Comparison of ENCODE assay signal across 21 cellular contexts in genomic region chr7:97859606-97860204, GRCh38. TPM values are rescaled to one million over a fixed set of nuclear protein-coding genes. Genes with fewer than 3 reads are reported as not detected.
DNase-seq lines count a peak whose midpoint lies in the region; ATAC-seq, FAIRE-seq and TF ChIP-seq lines count a peak whose summit lies in the region.
"Had no signal": no experiment of that assay in that cellular context is flagged by ENCODE, and none has a peak within 500 bp of the region (broad histone marks: within the 10 kb centered on the region; RNA-seq: fewer than 3 reads in every experiment).

No MANE protein-coding gene starts in this region.

- H3K9me3 Mint-ChIP-seq in nephron progenitor cell (no peaks in the 10 kb centered on the region), Caco-2 (ENCODE audit: unreplicated experiment) (no peaks in the 10 kb centered on the region)
- H3K9me3 Mint-ChIP-seq: CD4-positive, alpha-beta T cell; IgD-negative memory B cell had no signal

- intact Hi-C loops in Caco-2 (cut with micrococcal nuclease; ENCODE audit: unreplicated experiment) = no loop called here

- H3K36me3 ChIP-seq in Caco-2 (ENCODE audit: control insufficient read depth, insufficient read depth, low read length) = no peaks in the 10 kb centered on the region

- H3K4me3 Mint-ChIP-seq in nephron progenitor cell = no peak overlapping the region
- no peak overlapping the region for H3K4me3 Mint-ChIP-seq in Caco-2 (ENCODE audit: unreplicated experiment)
- H3K4me3 Mint-ChIP-seq: CD4-positive, alpha-beta T cell; IgD-negative memory B cell had no signal

- ATAC-seq in GM19395 (IDR thresholded peaks at IDR 0.05; ENCODE audit: unreplicated experiment) (no peak), GM19324 (IDR thresholded peaks at IDR 0.05; ENCODE audit: low FRiP score, unreplicated experiment) (no peak)

- TF ChIP-seq CTCF in fibroblast of mammary gland (conservative IDR thresholded peaks at IDR 0.05; ENCODE audit: control insufficient read depth, insufficient read depth, low read depth, low read length) (no peak), nephron progenitor cell (IDR thresholded peaks at IDR 0.05) (no peak), Caco-2 (IDR thresholded peaks at IDR 0.05; ENCODE audit: insufficient read depth in 1 of 2, low read depth in 1 of 2, low read length in 1 of 2, severe bottlenecking in 1 of 2, unreplicated experiment in 1 of 2) (no peak)

- H3K27me3 ChIP-seq in Caco-2 (replicated peaks; ENCODE audit: control insufficient read depth, insufficient read depth, low read length) = no peaks in the 10 kb centered on the region

- POLR2A ChIA-PET in Caco-2 (lab: Charles Lee) = no interaction called here

- CTCF ChIA-PET in Caco-2 (lab: Charles Lee) = no interaction called here

- H3K36me3 Mint-ChIP-seq in nephron progenitor cell (ENCODE audit: low read depth) (peaks cover 42% of the 10 kb centered on the region), Caco-2 (ENCODE audit: insufficient read depth, unreplicated experiment) (peaks cover 89% of the 10 kb centered on the region)

- H3K9me3 ChIP-seq in Caco-2 = no peaks in the 10 kb centered on the region
- H3K9me3 ChIP-seq: A549 had no signal

- peak; percentile 15 for FAIRE-seq in RCC 7860 (lab: Jason Lieb, UNC)
- FAIRE-seq: A549, HTR-8/SVneo had no signal

- H3K4me3 ChIP-seq in fibroblast of mammary gland (ENCODE audit: control insufficient read depth, low read depth, low read length) (no peak overlapping the region), Caco-2 (ENCODE audit: low read depth, low read length) (no peak overlapping the region)
- H3K4me3 ChIP-seq: A549, PC-9 had no signal

- H3K4me1 Mint-ChIP-seq in nephron progenitor cell (no peaks in the 10 kb centered on the region), Caco-2 (ENCODE audit: low read depth, unreplicated experiment) (no peaks in the 10 kb centered on the region)
- H3K4me1 Mint-ChIP-seq: IgD-negative memory B cell had no signal

- H3K27ac Mint-ChIP-seq in nephron progenitor cell = peak overlapping the region; percentile 33
- no peak overlapping the region for H3K27ac Mint-ChIP-seq in Caco-2 (ENCODE audit: unreplicated experiment)
- H3K27ac Mint-ChIP-seq: CD4-positive, alpha-beta T cell; IgD-negative memory B cell had no signal

- peak; percentile 11 for DNase-seq in ELR (ENCODE audit: low read depth)
- DNase-seq in RCC 7860 (ENCODE audit: low spot score) = no peak
- peak; percentile 27 for DNase-seq in fibroblast of mammary gland (ENCODE audit: low read depth)
- DNase-seq in nephron progenitor cell = no peak
- no peak for DNase-seq in Caco-2
- no peak for DNase-seq in medulla oblongata (ENCODE audit: extremely low spot score)
- DNase-seq: Calu3; CD4-positive, alpha-beta T cell; Karpas-422; MM.1S; NCI-H1092 treated with DMSO at 0.1 percent for 48 hours; NCI-H146; NCI-H2029 treated with DMSO at 0.1 percent for 48 hours; NCI-H2171; NCI-H526; PC-9 had no signal

- BruUV-seq in Caco-2 (replicated peaks; lab: Mats Ljungman, UMichigan) = no TSS peak

- H3K27me3 Mint-ChIP-seq in nephron progenitor cell (ENCODE audit: low read depth, poor library complexity) = no peaks in the 10 kb centered on the region
- H3K27me3 Mint-ChIP-seq in Caco-2 (ENCODE audit: insufficient read depth, unreplicated experiment) = no peaks in the 10 kb centered on the region
- H3K27me3 Mint-ChIP-seq: CD4-positive, alpha-beta T cell; IgD-negative memory B cell had no signal

- no peaks in the 10 kb centered on the region for H3K4me1 ChIP-seq in Caco-2
- H3K4me1 ChIP-seq: A549 had no signal

RNA-seq across cellular contexts. Expression of gene ASNS, which starts 12.5 kb away (rescaled TPM):
- 295 and 374 TPM in 2 replicates for total RNA-seq in Caco-2 (2022)

Comparison
In these comparisons a context has a peak if more than half of its experiments do, and no peak if none do; other contexts are left out.
1. DNase-seq: peak in ELR (single experiment) and fibroblast of mammary gland (single experiment); none in RCC 7860 (single experiment), nephron progenitor cell (single experiment), Caco-2 (0 of 2) and medulla oblongata (single experiment).